ENCODE assay signal across 13 cellular contexts in the genomic region with DNA sequence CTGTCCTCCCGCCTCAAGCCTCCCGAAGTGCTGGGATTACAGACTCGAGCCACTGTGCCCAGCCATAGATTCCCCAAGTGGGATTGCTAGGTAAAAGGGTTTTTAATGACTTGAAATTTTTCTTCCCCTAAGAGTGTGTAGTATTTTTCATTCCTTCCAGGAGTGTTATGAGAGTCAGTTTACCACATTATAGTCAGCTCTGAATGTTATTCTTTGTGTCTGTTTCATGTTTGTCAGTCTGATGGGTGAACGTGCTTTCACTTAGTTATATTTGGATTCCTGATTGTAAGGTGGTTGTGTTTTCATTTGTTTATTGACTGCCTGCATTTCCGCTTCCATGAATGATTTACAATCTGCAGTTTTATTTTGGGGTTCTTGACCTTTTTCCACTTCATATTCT. TPM values are rescaled to one million over a fixed set of nuclear protein-coding genes. Genes with fewer than 3 reads are reported as not detected.
DNase-seq lines count a peak whose midpoint lies in the region; ATAC-seq, FAIRE-seq and TF ChIP-seq lines count a peak whose summit lies in the region.
"Had no signal": no experiment of that assay in that cellular context is flagged by ENCODE, and none has a peak within 500 bp of the region (broad histone marks: within the 10 kb centered on the region; RNA-seq: fewer than 3 reads in every experiment).

No MANE protein-coding gene starts in this region.

- no peak overlapping the region for H3K27ac ChIP-seq in neural progenitor cell
- H3K27ac ChIP-seq: C4-2B, right lobe of liver, stomach had no signal

- H3K36me3 ChIP-seq in neural progenitor cell, result no peaks in the 10 kb centered on the region

- FAIRE-seq in GM12891 (lab: Jason Lieb, UNC), result peak; percentile 72

- H3K27me3 ChIP-seq in neural progenitor cell, result no peaks in the 10 kb centered on the region
- H3K27me3 ChIP-seq: right lobe of liver, stomach had no signal

- H3F3A ChIP-seq in neural progenitor cell (ENCODE audit: low read depth), result no peaks in the 10 kb centered on the region

- H3K9me3 ChIP-seq in neural progenitor cell (ENCODE audit: low read depth), result no peaks in the 10 kb centered on the region
- H3K9me3 ChIP-seq: right lobe of liver, stomach had no signal

- H3K9ac ChIP-seq in neural progenitor cell, result no peak overlapping the region

- H3K36me3 Mint-ChIP-seq in effector memory CD8-positive, alpha-beta T cell (ENCODE audit: insufficient read depth), result peaks cover 13% of the 10 kb centered on the region
- peaks cover 15% of the 10 kb centered on the region for H3K36me3 Mint-ChIP-seq in neural progenitor cell

- TF ChIP-seq POLR2A in GM12891 (IDR thresholded peaks at IDR 0.05; ENCODE audit: low read depth, low read length), result no peak

- H3K79me2 ChIP-seq in neural progenitor cell (ENCODE audit: low read depth), result peaks cover 90% of the 10 kb centered on the region

- peaks cover 27 to 33% of the 10 kb centered on the region in 2 donors for H3K4me1 Mint-ChIP-seq in effector memory CD8-positive, alpha-beta T cell (ENCODE audit: low read depth in 2 of 2)
- peaks cover 4% of the 10 kb centered on the region for H3K4me1 Mint-ChIP-seq in neural progenitor cell

- intact Hi-C loops in head of caudate nucleus (cut with DNase I), result no loop called here

- H3K9me3 Mint-ChIP-seq in effector memory CD8-positive, alpha-beta T cell, result no peaks in the 10 kb centered on the region
- H3K9me3 Mint-ChIP-seq in neural progenitor cell, result peaks cover 12% of the 10 kb centered on the region

- DNase-seq in GM12891 (ENCODE audit: insufficient read length, low spot score) (no peak), neural progenitor cell (ENCODE audit: low spot score) (no peak), head of caudate nucleus (no peak), Ammon's horn (ENCODE audit: low spot score) (no peak)
- DNase-seq in effector memory CD8-positive, alpha-beta T cell, result no peak
- DNase-seq: mammary epithelial cell, NCI-H1092 treated with DMSO at 0.1 percent for 48 hours, right lobe of liver, stomach had no signal

- H3K27ac Mint-ChIP-seq in effector memory CD8-positive, alpha-beta T cell, result peak overlapping the region; percentile 22 to 46
- no peak overlapping the region for H3K27ac Mint-ChIP-seq in neural progenitor cell

- peaks cover 3% of the 10 kb centered on the region for H3K4me1 ChIP-seq in neural progenitor cell

- peak; percentile 13 for ATAC-seq in GM21447 (IDR thresholded peaks at IDR 0.05; ENCODE audit: unreplicated experiment)
- peak; percentile 15 for ATAC-seq in HG03460 (IDR thresholded peaks at IDR 0.05; ENCODE audit: unreplicated experiment)
- ATAC-seq in effector memory CD8-positive, alpha-beta T cell (replicated peaks), result no peak
- no peak for ATAC-seq in GM19324 (IDR thresholded peaks at IDR 0.05; ENCODE audit: low FRiP score, unreplicated experiment)
- ATAC-seq: right lobe of liver had no signal

- no peak overlapping the region for H3K4me3 Mint-ChIP-seq in effector memory CD8-positive, alpha-beta T cell
- no peak overlapping the region for H3K4me3 Mint-ChIP-seq in neural progenitor cell

- peaks cover 48% of the 10 kb centered on the region for H4K20me1 ChIP-seq in neural progenitor cell (ENCODE audit: low read depth)

- H3K4me3 ChIP-seq in neural progenitor cell, result no peak overlapping the region
- H3K4me3 ChIP-seq: right lobe of liver, stomach had no signal

- H3K27me3 Mint-ChIP-seq in effector memory CD8-positive, alpha-beta T cell, result no peaks in the 10 kb centered on the region
- peaks cover 4% of the 10 kb centered on the region for H3K27me3 Mint-ChIP-seq in neural progenitor cell (ENCODE audit: insufficient read depth, low read depth)

- no peak for TF ChIP-seq CTCF in neural progenitor cell (IDR thresholded peaks at IDR 0.05)

- no peak overlapping the region for H2AFZ ChIP-seq in neural progenitor cell (replicated peaks)

- no peak overlapping the region for H3K4me2 ChIP-seq in neural progenitor cell

TF ChIP-seq in GM12891, 5 proteins besides CTCF, POLR2A, EP300 and RAD21:
- no peak for TF ChIP-seq PAX5 (IDR thresholded peaks at IDR 0.05; ENCODE audit: insufficient read depth, low read length, severe bottlenecking)

RNA-seq across cellular contexts. Expression of gene ZNF212, which starts 6.3 kb away (rescaled TPM):
- 4.1 TPM for polyA plus RNA-seq in GM12891 (2012; ENCODE audit: low read depth, missing spikeins)
- total RNA-seq in neural progenitor cell (ENCODE audit: low replicate concordance), result 11.2 and 15.7 TPM in 2 replicates

RNA-seq across cellular contexts. Expression of gene ZNF783, which starts 16.3 kb away (rescaled TPM):
- polyA plus RNA-seq in GM12891 (2012; ENCODE audit: low read depth, missing spikeins), result 4.2 TPM
- total RNA-seq in neural progenitor cell (ENCODE audit: low replicate concordance), result 5.5 and 12.0 TPM in 2 replicates

RNA-seq across cellular contexts. Expression of gene ZNF282, which starts 50.4 kb away (rescaled TPM):
- 13.6 TPM for polyA plus RNA-seq in GM12891 (2012; ENCODE audit: low read depth, missing spikeins)
- total RNA-seq in neural progenitor cell (ENCODE audit: low replicate concordance), result 15.9 and 28.0 TPM in 2 replicates

Comparison
In these comparisons a context has a peak if more than half of its experiments do, and no peak if none do; other contexts are left out.
1. ATAC-seq: peak in GM21447 (single experiment) and HG03460 (single experiment); none in effector memory CD8-positive, alpha-beta T cell (single experiment) and GM19324 (single experiment).